In the genomic region with DNA sequence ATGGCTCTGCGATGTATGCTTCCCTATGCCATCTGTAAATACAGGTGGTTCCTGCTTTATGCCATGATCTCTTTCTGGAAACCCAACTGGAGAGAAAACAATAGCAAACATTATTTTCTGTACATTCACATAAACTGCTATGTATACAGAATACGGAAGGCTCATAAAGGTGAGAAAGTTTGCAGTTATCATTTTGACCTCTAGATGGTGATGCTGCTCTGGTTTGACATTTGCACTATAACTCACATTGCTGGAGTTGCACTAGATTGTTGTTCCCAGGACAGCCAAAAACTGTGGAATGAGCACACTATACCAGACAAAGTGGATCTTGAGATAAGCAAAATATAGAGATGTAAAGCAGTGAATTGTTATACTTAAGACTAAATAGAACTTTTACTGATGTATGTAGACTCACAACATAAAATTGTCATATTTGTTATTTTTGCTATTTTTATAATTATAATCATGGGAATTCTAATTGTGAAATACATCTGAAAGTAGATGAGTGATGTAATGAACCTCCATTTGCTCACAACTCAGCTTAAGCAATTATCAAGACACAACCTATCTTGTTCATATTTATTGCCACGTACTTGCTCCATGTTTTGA, we compare ENCODE assay signal across 8 cellular contexts.
DNase-seq lines count a peak whose midpoint lies in the region; ATAC-seq and TF ChIP-seq lines count a peak whose summit lies in the region.

No MANE protein-coding gene starts in this region.

- H3K18ac ChIP-seq in mesenchymal stem cell (ENCODE audit: low read depth in 1 of 2, low read length in 2 of 2) = no peak overlapping the region

- H3K9me3 Mint-ChIP-seq in activated naive CD8-positive, alpha-beta T cell treated with anti-CD3 and anti-CD28 coated beads for 36 hours = peaks cover 7% of the 10 kb centered on the region

- H2BK120ac ChIP-seq in mesenchymal stem cell (ENCODE audit: low read depth, low read length) = no peak overlapping the region

- no peak overlapping the region for H3K9ac ChIP-seq in mesenchymal stem cell (ENCODE audit: low read length)

- H3K4me3 Mint-ChIP-seq in activated naive CD8-positive, alpha-beta T cell treated with anti-CD3 and anti-CD28 coated beads for 36 hours = no peak overlapping the region

- H3K4me3 ChIP-seq in BJ (ENCODE audit: low read depth, low read length) = no peak overlapping the region
- H3K4me3 ChIP-seq in mesenchymal stem cell (ENCODE audit: insufficient read depth in 1 of 2, low read depth in 1 of 2, low read length in 2 of 2) = no peak overlapping the region

- no peak overlapping the region for H2BK5ac ChIP-seq in mesenchymal stem cell (ENCODE audit: low read depth, low read length, poor library complexity, severe bottlenecking)

- H2BK15ac ChIP-seq in mesenchymal stem cell (ENCODE audit: low read depth, poor library complexity, severe bottlenecking) = no peak overlapping the region

- H2AK5ac ChIP-seq in mesenchymal stem cell (ENCODE audit: low read length, severe bottlenecking) = no peak overlapping the region

- DNase-seq in BJ (ENCODE audit: low read depth) (no peak), NCI-H446 (lab: John Stamatoyannopoulos, UW) (peak; percentile 69 to 82), cerebellar cortex (ENCODE audit: low spot score) (peak; percentile 42), mesenchymal stem cell (peak; percentile 55)
- DNase-seq in activated naive CD8-positive, alpha-beta T cell treated with anti-CD3 and anti-CD28 coated beads for 36 hours = no peak
- no peak for DNase-seq in activated naive CD4-positive, alpha-beta T cell (lab: John Stamatoyannopoulos, UW)

- H3K4me1 ChIP-seq in mesenchymal stem cell (ENCODE audit: control insufficient read depth, insufficient read depth, low read depth, low read length) = no peaks in the 10 kb centered on the region

- no peaks in the 10 kb centered on the region for H3K4me1 Mint-ChIP-seq in activated naive CD8-positive, alpha-beta T cell treated with anti-CD3 and anti-CD28 coated beads for 36 hours

- no peak overlapping the region for H4K8ac ChIP-seq in mesenchymal stem cell (ENCODE audit: low read length)

- WGBS in mesenchymal stem cell = 56% methylated on average over 3 of the region's 3 CpGs

- H3K9me3 ChIP-seq in mesenchymal stem cell (ENCODE audit: control insufficient read depth, low read length) = no peaks in the 10 kb centered on the region

- H3K4me2 ChIP-seq in mesenchymal stem cell (ENCODE audit: low read length, poor library complexity, severe bottlenecking) = no peak overlapping the region

- ATAC-seq in GM19023 (IDR thresholded peaks at IDR 0.05; ENCODE audit: unreplicated experiment) (peak; percentile 92), HG03135 (IDR thresholded peaks at IDR 0.05; ENCODE audit: unreplicated experiment) (peak; percentile 85)

- H3K27ac ChIP-seq in mesenchymal stem cell (ENCODE audit: low read length, poor library complexity, severe bottlenecking) = no peak overlapping the region

- CTCF ChIA-PET in BJ (lab: Yijun Ruan, JAX) = no interaction called here

- no peak overlapping the region for H3K4ac ChIP-seq in mesenchymal stem cell (ENCODE audit: low read depth in 1 of 2, low read length in 2 of 2)

- POLR2A ChIA-PET in BJ (lab: Charles Lee) = no interaction called here

- H3K36me3 Mint-ChIP-seq in activated naive CD8-positive, alpha-beta T cell treated with anti-CD3 and anti-CD28 coated beads for 36 hours = no peaks in the 10 kb centered on the region

- no peak overlapping the region for H3K14ac ChIP-seq in mesenchymal stem cell (ENCODE audit: low read length in 2 of 2)

- no peak overlapping the region for H3K27ac Mint-ChIP-seq in activated naive CD8-positive, alpha-beta T cell treated with anti-CD3 and anti-CD28 coated beads for 36 hours

- H3K27me3 ChIP-seq in BJ (ENCODE audit: control insufficient read depth, insufficient read depth, low read length) (no peaks in the 10 kb centered on the region), mesenchymal stem cell (ENCODE audit: control insufficient read depth in 1 of 2, insufficient read depth in 1 of 2, low read length in 2 of 2) (no peaks in the 10 kb centered on the region)

- H3K36me3 ChIP-seq in BJ (ENCODE audit: control insufficient read depth, insufficient read depth, low read length) = no peaks in the 10 kb centered on the region
- H3K36me3 ChIP-seq in mesenchymal stem cell (ENCODE audit: control insufficient read depth in 1 of 2, insufficient read depth in 2 of 2, low read depth in 1 of 2, low read length in 2 of 2) = no peaks in the 10 kb centered on the region

- H2AFZ ChIP-seq in mesenchymal stem cell (ENCODE audit: low read depth, low read length) = no peak overlapping the region

- H2BK12ac ChIP-seq in mesenchymal stem cell (ENCODE audit: low read length in 2 of 2) = no peak overlapping the region

- H3K23ac ChIP-seq in mesenchymal stem cell (ENCODE audit: low read length in 2 of 2) = no peak overlapping the region

- H3K27me3 Mint-ChIP-seq in activated naive CD8-positive, alpha-beta T cell treated with anti-CD3 and anti-CD28 coated beads for 36 hours = no peaks in the 10 kb centered on the region

- H3K79me1 ChIP-seq in mesenchymal stem cell (replicated peaks; ENCODE audit: low read length, poor library complexity, severe bottlenecking) = no peaks in the 10 kb centered on the region

- no peak overlapping the region for H4K91ac ChIP-seq in mesenchymal stem cell (ENCODE audit: low read length)

- peak; percentile 34 for TF ChIP-seq CTCF in BJ (IDR thresholded peaks at IDR 0.05; ENCODE audit: insufficient read depth, low read depth, low read length)

Comparison
In these comparisons a context has a peak if more than half of its experiments do, and no peak if none do; other contexts are left out.
1. DNase-seq: peak in NCI-H446 (2 of 2), cerebellar cortex (single experiment) and mesenchymal stem cell (single experiment); none in BJ (single experiment), activated naive CD8-positive, alpha-beta T cell treated with anti-CD3 and anti-CD28 coated beads for 36 hours (single experiment) and activated naive CD4-positive, alpha-beta T cell (0 of 4).